In genomic region chr15:48190932-48191573, GRCh38 we compare ENCODE assay signal across 1 cellular context.
A peak's percentile ranks its signal among the peaks of the same experiment; 100 is the strongest.
TF ChIP-seq lines count a peak whose summit lies in the region.

No MANE protein-coding gene starts in this region.

TF ChIP-seq in HepG2, 621 proteins besides CTCF, POLR2A, EP300 and RAD21 (continued from another document and continues in another):
- TF ChIP-seq, protein P1, sequence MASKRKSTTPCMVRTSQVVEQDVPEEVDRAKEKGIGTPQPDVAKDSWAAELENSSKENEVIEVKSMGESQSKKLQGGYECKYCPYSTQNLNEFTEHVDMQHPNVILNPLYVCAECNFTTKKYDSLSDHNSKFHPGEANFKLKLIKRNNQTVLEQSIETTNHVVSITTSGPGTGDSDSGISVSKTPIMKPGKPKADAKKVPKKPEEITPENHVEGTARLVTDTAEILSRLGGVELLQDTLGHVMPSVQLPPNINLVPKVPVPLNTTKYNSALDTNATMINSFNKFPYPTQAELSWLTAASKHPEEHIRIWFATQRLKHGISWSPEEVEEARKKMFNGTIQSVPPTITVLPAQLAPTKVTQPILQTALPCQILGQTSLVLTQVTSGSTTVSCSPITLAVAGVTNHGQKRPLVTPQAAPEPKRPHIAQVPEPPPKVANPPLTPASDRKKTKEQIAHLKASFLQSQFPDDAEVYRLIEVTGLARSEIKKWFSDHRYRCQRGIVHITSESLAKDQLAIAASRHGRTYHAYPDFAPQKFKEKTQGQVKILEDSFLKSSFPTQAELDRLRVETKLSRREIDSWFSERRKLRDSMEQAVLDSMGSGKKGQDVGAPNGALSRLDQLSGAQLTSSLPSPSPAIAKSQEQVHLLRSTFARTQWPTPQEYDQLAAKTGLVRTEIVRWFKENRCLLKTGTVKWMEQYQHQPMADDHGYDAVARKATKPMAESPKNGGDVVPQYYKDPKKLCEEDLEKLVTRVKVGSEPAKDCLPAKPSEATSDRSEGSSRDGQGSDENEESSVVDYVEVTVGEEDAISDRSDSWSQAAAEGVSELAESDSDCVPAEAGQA (IDR thresholded peaks at IDR 0.05; ENCODE audit: low read depth), result no peak
- TF ChIP-seq, protein P1 (CRISPR knock-in tag; IDR thresholded peaks at IDR 0.05; ENCODE audit: borderline replicate concordance), result 0 out of 2 replicates have a peak, but pooled peaks have one; percentile 48
- TF ChIP-seq ZNF607 (CRISPR knock-in tag; IDR thresholded peaks at IDR 0.05; ENCODE audit: borderline replicate concordance) (peak; percentile 65; the same call in 1 of the 2 replicates), EHMT2 (IDR thresholded peaks at IDR 0.05; ENCODE audit: borderline replicate concordance, low read depth, low read length) (peak; percentile 96), SMAD3 (CRISPR knock-in tag; IDR thresholded peaks at IDR 0.05) (peak; percentile 69; the same call in 1 of the 2 replicates), PAWR (CRISPR knock-in tag; IDR thresholded peaks at IDR 0.05; ENCODE audit: borderline replicate concordance) (no peak), GFI1 (CRISPR knock-in tag; IDR thresholded peaks at IDR 0.05; ENCODE audit: borderline replicate concordance) (no peak), ZNF792 (CRISPR knock-in tag; IDR thresholded peaks at IDR 0.05) (0 out of 2 replicates have a peak, but pooled peaks have one; percentile 61), ZNF816 (CRISPR knock-in tag; IDR thresholded peaks at IDR 0.05; ENCODE audit: borderline replicate concordance) (peak; percentile 50; the same call in 1 of the 2 replicates), ZNF335 (CRISPR knock-in tag; IDR thresholded peaks at IDR 0.05) (0 out of 2 replicates have a peak, but pooled peaks have one; percentile 25), NKX3-1 (CRISPR knock-in tag; IDR thresholded peaks at IDR 0.05) (peak; percentile 71; the same call in 1 of the 2 replicates), RFXAP (CRISPR knock-in tag; IDR thresholded peaks at IDR 0.05; ENCODE audit: borderline replicate concordance) (peak; percentile 52; the same call in 1 of the 2 replicates), NR2C2 (CRISPR knock-in tag; IDR thresholded peaks at IDR 0.05; ENCODE audit: borderline replicate concordance) (no peak), RARA (CRISPR knock-in tag; IDR thresholded peaks at IDR 0.05) (peak; percentile 31; the same call in 1 of the 2 replicates), HOXA5 (CRISPR knock-in tag; IDR thresholded peaks at IDR 0.05) (peak; percentile 75), ZNF580 (CRISPR knock-in tag; IDR thresholded peaks at IDR 0.05; ENCODE audit: borderline replicate concordance, low read depth) (0 out of 2 replicates have a peak, but pooled peaks have one; percentile 39), XBP1 (CRISPR knock-in tag; IDR thresholded peaks at IDR 0.05) (no peak), MXD3 (CRISPR knock-in tag; IDR thresholded peaks at IDR 0.05) (0 out of 2 replicates have a peak, but pooled peaks have one; percentile 40), MIER2 (CRISPR knock-in tag; IDR thresholded peaks at IDR 0.05) (peak; percentile 98), SALL1 (CRISPR knock-in tag; IDR thresholded peaks at IDR 0.05) (peak; percentile 29; the same call in 1 of the 2 replicates), ZNF800 (CRISPR knock-in tag; IDR thresholded peaks at IDR 0.05) (peak; percentile 32; the same call in 1 of the 2 replicates), HOXA3 (CRISPR knock-in tag; IDR thresholded peaks at IDR 0.05) (0 out of 2 replicates have a peak, but pooled peaks have one; percentile 16), ZNF460 (CRISPR knock-in tag; IDR thresholded peaks at IDR 0.05; ENCODE audit: borderline replicate concordance) (no peak), ZFP1 (CRISPR knock-in tag; IDR thresholded peaks at IDR 0.05) (peak; percentile 24; the same call in 1 of the 2 replicates), REST (IDR thresholded peaks at IDR 0.05; ENCODE audit: borderline replicate concordance in 1 of 2, low read depth in 1 of 2, low read length in 2 of 2) (peak in 1 of 2 experiments; percentile 99), KLF16 (CRISPR knock-in tag; IDR thresholded peaks at IDR 0.05) (peak in 1 of 2 experiments; percentile 71; a peak in 2 of 4 replicates), DNMT3B (CRISPR knock-in tag; conservative IDR thresholded peaks at IDR 0.05) (0 out of 2 replicates have a peak, but pooled peaks have one; percentile 70), KLF11 (CRISPR knock-in tag; IDR thresholded peaks at IDR 0.05) (peak; percentile 83; the same call in 1 of the 2 replicates), KLF12 (CRISPR knock-in tag; IDR thresholded peaks at IDR 0.05; ENCODE audit: borderline replicate concordance) (0 out of 2 replicates have a peak, but pooled peaks have one; percentile 48), ZNF12 (CRISPR knock-in tag; IDR thresholded peaks at IDR 0.05) (peak; percentile 55; the same call in 1 of the 2 replicates), ZNF773 (CRISPR knock-in tag; IDR thresholded peaks at IDR 0.05; ENCODE audit: borderline replicate concordance) (peak; percentile 50; the same call in 1 of the 2 replicates), ZBTB20 (CRISPR knock-in tag; IDR thresholded peaks at IDR 0.05; ENCODE audit: borderline replicate concordance, low read depth) (peak; percentile 41; the same call in 1 of the 2 replicates), MED1 (CRISPR knock-in tag; IDR thresholded peaks at IDR 0.05) (peak; percentile 35; the same call in 1 of the 2 replicates)
- TF ChIP-seq, protein P2, sequence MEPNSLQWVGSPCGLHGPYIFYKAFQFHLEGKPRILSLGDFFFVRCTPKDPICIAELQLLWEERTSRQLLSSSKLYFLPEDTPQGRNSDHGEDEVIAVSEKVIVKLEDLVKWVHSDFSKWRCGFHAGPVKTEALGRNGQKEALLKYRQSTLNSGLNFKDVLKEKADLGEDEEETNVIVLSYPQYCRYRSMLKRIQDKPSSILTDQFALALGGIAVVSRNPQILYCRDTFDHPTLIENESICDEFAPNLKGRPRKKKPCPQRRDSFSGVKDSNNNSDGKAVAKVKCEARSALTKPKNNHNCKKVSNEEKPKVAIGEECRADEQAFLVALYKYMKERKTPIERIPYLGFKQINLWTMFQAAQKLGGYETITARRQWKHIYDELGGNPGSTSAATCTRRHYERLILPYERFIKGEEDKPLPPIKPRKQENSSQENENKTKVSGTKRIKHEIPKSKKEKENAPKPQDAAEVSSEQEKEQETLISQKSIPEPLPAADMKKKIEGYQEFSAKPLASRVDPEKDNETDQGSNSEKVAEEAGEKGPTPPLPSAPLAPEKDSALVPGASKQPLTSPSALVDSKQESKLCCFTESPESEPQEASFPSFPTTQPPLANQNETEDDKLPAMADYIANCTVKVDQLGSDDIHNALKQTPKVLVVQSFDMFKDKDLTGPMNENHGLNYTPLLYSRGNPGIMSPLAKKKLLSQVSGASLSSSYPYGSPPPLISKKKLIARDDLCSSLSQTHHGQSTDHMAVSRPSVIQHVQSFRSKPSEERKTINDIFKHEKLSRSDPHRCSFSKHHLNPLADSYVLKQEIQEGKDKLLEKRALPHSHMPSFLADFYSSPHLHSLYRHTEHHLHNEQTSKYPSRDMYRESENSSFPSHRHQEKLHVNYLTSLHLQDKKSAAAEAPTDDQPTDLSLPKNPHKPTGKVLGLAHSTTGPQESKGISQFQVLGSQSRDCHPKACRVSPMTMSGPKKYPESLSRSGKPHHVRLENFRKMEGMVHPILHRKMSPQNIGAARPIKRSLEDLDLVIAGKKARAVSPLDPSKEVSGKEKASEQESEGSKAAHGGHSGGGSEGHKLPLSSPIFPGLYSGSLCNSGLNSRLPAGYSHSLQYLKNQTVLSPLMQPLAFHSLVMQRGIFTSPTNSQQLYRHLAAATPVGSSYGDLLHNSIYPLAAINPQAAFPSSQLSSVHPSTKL (CRISPR knock-in tag; IDR thresholded peaks at IDR 0.05), result 0 out of 2 replicates have a peak, but pooled peaks have one; percentile 23
- TF ChIP-seq, protein P3, sequence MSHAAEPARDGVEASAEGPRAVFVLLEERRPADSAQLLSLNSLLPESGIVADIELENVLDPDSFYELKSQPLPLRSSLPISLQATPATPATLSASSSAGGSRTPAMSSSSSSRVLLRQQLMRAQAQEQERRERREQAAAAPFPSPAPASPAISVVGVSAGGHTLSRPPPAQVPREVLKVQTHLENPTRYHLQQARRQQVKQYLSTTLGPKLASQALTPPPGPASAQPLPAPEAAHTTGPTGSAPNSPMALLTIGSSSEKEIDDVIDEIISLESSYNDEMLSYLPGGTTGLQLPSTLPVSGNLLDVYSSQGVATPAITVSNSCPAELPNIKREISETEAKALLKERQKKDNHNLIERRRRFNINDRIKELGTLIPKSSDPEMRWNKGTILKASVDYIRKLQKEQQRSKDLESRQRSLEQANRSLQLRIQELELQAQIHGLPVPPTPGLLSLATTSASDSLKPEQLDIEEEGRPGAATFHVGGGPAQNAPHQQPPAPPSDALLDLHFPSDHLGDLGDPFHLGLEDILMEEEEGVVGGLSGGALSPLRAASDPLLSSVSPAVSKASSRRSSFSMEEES (CRISPR knock-in tag; IDR thresholded peaks at IDR 0.05), result peak; percentile 72
- TF ChIP-seq, protein P4, sequence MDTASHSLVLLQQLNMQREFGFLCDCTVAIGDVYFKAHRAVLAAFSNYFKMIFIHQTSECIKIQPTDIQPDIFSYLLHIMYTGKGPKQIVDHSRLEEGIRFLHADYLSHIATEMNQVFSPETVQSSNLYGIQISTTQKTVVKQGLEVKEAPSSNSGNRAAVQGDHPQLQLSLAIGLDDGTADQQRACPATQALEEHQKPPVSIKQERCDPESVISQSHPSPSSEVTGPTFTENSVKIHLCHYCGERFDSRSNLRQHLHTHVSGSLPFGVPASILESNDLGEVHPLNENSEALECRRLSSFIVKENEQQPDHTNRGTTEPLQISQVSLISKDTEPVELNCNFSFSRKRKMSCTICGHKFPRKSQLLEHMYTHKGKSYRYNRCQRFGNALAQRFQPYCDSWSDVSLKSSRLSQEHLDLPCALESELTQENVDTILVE (CRISPR knock-in tag; IDR thresholded peaks at IDR 0.05), result 0 out of 2 replicates have a peak, but pooled peaks have one; percentile 30
- TF ChIP-seq, protein P5, sequence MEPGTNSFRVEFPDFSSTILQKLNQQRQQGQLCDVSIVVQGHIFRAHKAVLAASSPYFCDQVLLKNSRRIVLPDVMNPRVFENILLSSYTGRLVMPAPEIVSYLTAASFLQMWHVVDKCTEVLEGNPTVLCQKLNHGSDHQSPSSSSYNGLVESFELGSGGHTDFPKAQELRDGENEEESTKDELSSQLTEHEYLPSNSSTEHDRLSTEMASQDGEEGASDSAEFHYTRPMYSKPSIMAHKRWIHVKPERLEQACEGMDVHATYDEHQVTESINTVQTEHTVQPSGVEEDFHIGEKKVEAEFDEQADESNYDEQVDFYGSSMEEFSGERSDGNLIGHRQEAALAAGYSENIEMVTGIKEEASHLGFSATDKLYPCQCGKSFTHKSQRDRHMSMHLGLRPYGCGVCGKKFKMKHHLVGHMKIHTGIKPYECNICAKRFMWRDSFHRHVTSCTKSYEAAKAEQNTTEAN (CRISPR knock-in tag; conservative IDR thresholded peaks at IDR 0.05), result peak; percentile 76; the same call in 1 of the 2 replicates
